In the genomic region with DNA sequence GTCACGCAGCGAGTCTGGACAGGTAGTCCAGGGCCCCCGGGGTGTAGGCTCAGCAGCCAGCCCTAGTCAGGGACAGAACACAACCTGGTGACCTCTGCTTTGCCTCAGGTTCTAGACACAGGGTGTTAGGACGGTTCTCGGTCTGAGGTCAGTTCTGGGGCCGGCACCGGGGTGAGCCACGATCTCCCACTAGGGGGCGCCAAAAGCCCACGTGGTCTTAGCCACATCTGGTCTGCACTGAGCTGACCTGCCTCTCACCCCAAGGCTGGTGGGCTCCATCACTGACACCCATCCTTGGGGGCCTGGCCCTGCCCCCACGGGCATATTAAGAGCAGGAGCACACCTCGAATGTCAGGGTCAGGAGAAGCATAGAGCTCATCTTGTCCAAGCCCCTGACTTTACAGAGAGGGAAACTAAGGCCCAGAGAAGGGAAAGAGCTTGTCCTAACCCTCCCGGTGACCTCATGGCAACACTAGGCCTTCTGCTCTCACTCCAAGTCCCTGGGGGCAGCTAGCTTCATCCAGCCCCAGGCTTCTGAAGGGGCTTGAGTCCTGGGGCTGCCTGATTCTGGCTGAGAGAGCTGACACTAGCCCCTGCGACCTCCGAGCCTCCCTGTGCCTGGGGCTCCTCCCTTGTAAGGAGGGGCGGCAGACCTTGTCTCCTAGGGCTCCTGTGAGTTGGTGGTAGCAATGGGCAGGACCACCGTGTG, we compare ENCODE assay signal across 8 cellular contexts. TPM values are rescaled to one million over a fixed set of nuclear protein-coding genes. Genes with fewer than 3 reads are reported as not detected.
DNase-seq lines count a peak whose midpoint lies in the region; ATAC-seq, FAIRE-seq and TF ChIP-seq lines count a peak whose summit lies in the region.

No MANE protein-coding gene starts in this region.

- no peak overlapping the region for H3K9ac ChIP-seq in neural progenitor cell

- no peaks in the 10 kb centered on the region for H3K27me3 ChIP-seq in AG04450 (ENCODE audit: control insufficient read depth, insufficient read depth, low read length)
- no peaks in the 10 kb centered on the region for H3K27me3 ChIP-seq in neural progenitor cell
- H3K27me3 ChIP-seq in testis: no peaks in the 10 kb centered on the region

- intact Hi-C loops in testis (cut with DNase I; ENCODE audit: low total_unique reads): no loop called here

- TF ChIP-seq CTCF in AG04450 (IDR thresholded peaks at IDR 0.05; ENCODE audit: low read depth, low read length) (peak; percentile 91), neural progenitor cell (IDR thresholded peaks at IDR 0.05) (peak; percentile 87), testis (IDR thresholded peaks at IDR 0.05) (peak; percentile 72 to 91 (median 81))

- no peaks in the 10 kb centered on the region for H4K20me1 ChIP-seq in neural progenitor cell (ENCODE audit: low read depth)

- H3F3A ChIP-seq in neural progenitor cell (ENCODE audit: low read depth): no peaks in the 10 kb centered on the region

- no peaks in the 10 kb centered on the region; the same call in 1 of the 2 replicates for H3K9me3 ChIP-seq in AG04450 (ENCODE audit: control insufficient read depth, insufficient read depth, low read length)
- H3K9me3 ChIP-seq in neural progenitor cell (ENCODE audit: low read depth): no peaks in the 10 kb centered on the region
- no peaks in the 10 kb centered on the region for H3K9me3 ChIP-seq in testis

- no peak overlapping the region for H3K4me3 ChIP-seq in AG04450 (ENCODE audit: low read depth, low read length)
- H3K4me3 ChIP-seq in neural progenitor cell: no peak overlapping the region
- no peak overlapping the region for H3K4me3 ChIP-seq in testis

- peak overlapping the region; percentile 60 for H3K27ac Mint-ChIP-seq in neural progenitor cell

- H3K36me3 ChIP-seq in neural progenitor cell (no peaks in the 10 kb centered on the region), testis (ENCODE audit: low read depth, missing control alignments) (no peaks in the 10 kb centered on the region)

- H3K4me2 ChIP-seq in neural progenitor cell: no peak overlapping the region

- TF ChIP-seq POLR2A in testis (IDR thresholded peaks at IDR 0.05): no peak

- H3K27ac ChIP-seq in AG04450 (ENCODE audit: low read depth, low read length) (no peak overlapping the region), neural progenitor cell (no peak overlapping the region), testis (no peak overlapping the region)

- no peaks in the 10 kb centered on the region for H3K27me3 Mint-ChIP-seq in activated T-cell treated with anti-CD3 and anti-CD28 coated beads, Interleukin-2, amount 50 U/mL, for 4 hours (ENCODE audit: low read depth)
- peaks cover 8% of the 10 kb centered on the region for H3K27me3 Mint-ChIP-seq in neural progenitor cell (ENCODE audit: insufficient read depth, low read depth)

- H3K4me1 ChIP-seq in neural progenitor cell: peaks cover 3% of the 10 kb centered on the region
- no peaks in the 10 kb centered on the region for H3K4me1 ChIP-seq in testis

- CTCF ChIA-PET in AG04450 (lab: Charles Lee): interaction anchor here (0.6 to 1.8 kb wide), 31 partner anchors 9 to 335 kb away, joined by 3 to 17 read pairs (median 4); a partner anchor contains a TSS

- ATAC-seq in GM18520 (IDR thresholded peaks at IDR 0.05; ENCODE audit: unreplicated experiment): peak; percentile 58
- peak; percentile 43 for ATAC-seq in HG03565 (IDR thresholded peaks at IDR 0.05; ENCODE audit: unreplicated experiment)
- peak; percentile 85 to 88 for ATAC-seq in activated T-cell treated with anti-CD3 and anti-CD28 coated beads, Interleukin-2, amount 50 U/mL, for 4 hours

- H3K36me3 Mint-ChIP-seq in activated T-cell treated with anti-CD3 and anti-CD28 coated beads, Interleukin-2, amount 50 U/mL, for 4 hours (ENCODE audit: insufficient read depth): no peaks in the 10 kb centered on the region
- no peaks in the 10 kb centered on the region for H3K36me3 Mint-ChIP-seq in neural progenitor cell

- no peaks in the 10 kb centered on the region for H3K9me3 Mint-ChIP-seq in activated T-cell treated with anti-CD3 and anti-CD28 coated beads, Interleukin-2, amount 50 U/mL, for 4 hours
- no peaks in the 10 kb centered on the region for H3K9me3 Mint-ChIP-seq in neural progenitor cell

- DNase-seq in AG04450 (ENCODE audit: low read depth, low spot score): no peak
- peak; percentile 54 for DNase-seq in RCC 7860 (ENCODE audit: low spot score)
- DNase-seq in activated T-cell treated with anti-CD3 and anti-CD28 coated beads, Interleukin-2, amount 50 U/mL, for 4 hours: peak; percentile 82
- peak; percentile 60 for DNase-seq in fibroblast of peridontal ligament (ENCODE audit: extremely low read depth)
- peak; percentile 89 for DNase-seq in neural progenitor cell (ENCODE audit: low spot score)
- DNase-seq in testis: peak; percentile 87

- peak overlapping the region; percentile 1 for H2AFZ ChIP-seq in neural progenitor cell (replicated peaks)

- H3K4me3 Mint-ChIP-seq in activated T-cell treated with anti-CD3 and anti-CD28 coated beads, Interleukin-2, amount 50 U/mL, for 4 hours: no peak overlapping the region
- no peak overlapping the region for H3K4me3 Mint-ChIP-seq in neural progenitor cell

- POLR2A ChIA-PET in AG04450 (lab: Yijun Ruan, JAX): interaction anchor here (0.8 to 0.9 kb wide), 2 partner anchors 33 to 42 kb away, joined by 3 to 4 read pairs; no protein-coding TSS in a partner anchor

- no peak for FAIRE-seq in RCC 7860 (lab: Jason Lieb, UNC)

- no peaks in the 10 kb centered on the region for H3K79me2 ChIP-seq in neural progenitor cell (ENCODE audit: low read depth)

- WGBS in testis, 2 donors: 47 to 54% methylated on average over 3 to 15 of the region's 17 CpGs

- H3K4me1 Mint-ChIP-seq in activated T-cell treated with anti-CD3 and anti-CD28 coated beads, Interleukin-2, amount 50 U/mL, for 4 hours (ENCODE audit: low read depth): peaks cover 31% of the 10 kb centered on the region
- H3K4me1 Mint-ChIP-seq in neural progenitor cell: peaks cover 23% of the 10 kb centered on the region

RNA-seq across cellular contexts. Expression of a gene that starts 9.0 kb away (rescaled TPM):
- polyA plus RNA-seq in AG04450 (2011; rRNA removed) (not detected in 2 replicates), testis (ENCODE audit: insufficient read depth, low read depth, low replicate concordance) (0.98 TPM)
- polyA minus RNA-seq in AG04450 (2011; rRNA and poly(A)+ RNA removed): 0.05 TPM in 1 of 2 replicates, not detected in the other
- total RNA-seq in activated T-cell treated with anti-CD3 and anti-CD28 coated beads, Interleukin-2, amount 50 U/mL, for 4 hours: not detected
- total RNA-seq in neural progenitor cell (ENCODE audit: low replicate concordance) (not detected in 2 replicates), testis (1 to 10 TPM; 1.1 TPM)

RNA-seq across cellular contexts. Expression of a gene that starts 43.6 kb away (rescaled TPM):
- 4.8 and 6.1 TPM in 2 replicates for polyA plus RNA-seq in AG04450 (2011; rRNA removed)
- 8.1 and 9.0 TPM in 2 replicates for polyA minus RNA-seq in AG04450 (2011; rRNA and poly(A)+ RNA removed)
- total RNA-seq in activated T-cell treated with anti-CD3 and anti-CD28 coated beads, Interleukin-2, amount 50 U/mL, for 4 hours: 10 to 100 TPM; 27.0 to 31.9 (median 31.9) TPM
- 9.9 and 24.3 TPM in 2 replicates for total RNA-seq in neural progenitor cell (ENCODE audit: low replicate concordance)
- 1 to 10 TPM; 4.6 to 4.7 TPM for total RNA-seq in testis
- polyA plus RNA-seq in testis (ENCODE audit: insufficient read depth, low read depth, low replicate concordance): 2.5 TPM
